In genomic region chr15:93770788-93771187, GRCh38 we compare ENCODE assay signal across 34 cellular contexts.
"Had no signal": no experiment of that assay in that cellular context is flagged by ENCODE, and none has a peak within 500 bp of the region (broad histone marks: within the 10 kb centered on the region; RNA-seq: fewer than 3 reads in every experiment).

No MANE protein-coding gene starts in this region.

- H3K4me1 Mint-ChIP-seq: activated B cell treated with CpG ODN at 0.5 μM for 24 hours; activated naive CD4-positive, alpha-beta T cell treated with anti-CD3 and anti-CD28 coated beads, Interleukin-2, amount 50 U/mL, for 24 hours; activated naive CD8-positive, alpha-beta T cell treated with anti-CD3 and anti-CD28 coated beads for 36 hours; activated naive CD8-positive, alpha-beta T cell treated with anti-CD3 and anti-CD28 coated beads, Interleukin-2, amount 50 U/mL, for 24 hours had no signal

- H3K36me3 Mint-ChIP-seq: activated naive CD8-positive, alpha-beta T cell treated with anti-CD3 and anti-CD28 coated beads for 36 hours had no signal

- H3K27ac ChIP-seq: adrenal gland, body of pancreas, cardiac muscle cell, colonic mucosa, gastroesophageal sphincter, heart right ventricle, hepatocyte, WERI-Rb-1 had no signal

- DNase-seq: activated B cell treated with CpG ODN at 0.5 μM for 24 hours; activated CD4-positive, alpha-beta T cell treated with anti-CD3 and anti-CD28 coated beads for 48 hours; activated CD4-positive, alpha-beta T cell treated with anti-CD3 and anti-CD28 coated beads, Interleukin-2, amount 50 U/mL, for 1 hour; activated CD4-positive, alpha-beta T cell treated with anti-CD3 and anti-CD28 coated beads, Interleukin-2, amount 50 U/mL, for 48 hours; activated CD8-positive, alpha-beta memory T cell treated with anti-CD3 and anti-CD28 coated beads for 24 hours; activated CD8-positive, alpha-beta T cell treated with anti-CD3 and anti-CD28 coated beads for 36 hours; activated effector memory CD4-positive, alpha-beta T cell treated with anti-CD3 and anti-CD28 coated beads, Interleukin-2, amount 50 U/mL, for 16 hours; activated naive CD4-positive, alpha-beta T cell treated with anti-CD3 and anti-CD28 coated beads for 36 hours; activated naive CD8-positive, alpha-beta T cell treated with anti-CD3 and anti-CD28 coated beads for 36 hours; activated naive CD8-positive, alpha-beta T cell treated with anti-CD3 and anti-CD28 coated beads, Interleukin-2, amount 50 U/mL, for 24 hours; activated T-cell treated with anti-CD3 and anti-CD28 coated beads, Interleukin-2, amount 50 U/mL, for 48 hours; adrenal gland; amygdala; aorta; body of pancreas; central memory CD4-positive, alpha-beta T cell; cerebellar nuclear complex; colonic mucosa; effector CD8-positive, alpha-beta T cell; foreskin melanocyte; heart right ventricle; T-helper 17 cell; T1000; WERI-Rb-1 had no signal

- H3K9me3 ChIP-seq: adrenal gland, body of pancreas, colonic mucosa, gastroesophageal sphincter had no signal

- H3K4me1 ChIP-seq: adrenal gland, body of pancreas, colonic mucosa, gastroesophageal sphincter, heart right ventricle had no signal

- H3K4me2 ChIP-seq: hepatocyte had no signal

- H3K27me3 Mint-ChIP-seq: activated B cell treated with CpG ODN at 0.5 μM for 24 hours; activated CD8-positive, alpha-beta T cell treated with anti-CD3 and anti-CD28 coated beads for 36 hours; activated naive CD8-positive, alpha-beta T cell treated with anti-CD3 and anti-CD28 coated beads for 36 hours; activated naive CD8-positive, alpha-beta T cell treated with anti-CD3 and anti-CD28 coated beads, Interleukin-2, amount 50 U/mL, for 24 hours had no signal

- H3K36me3 ChIP-seq: adrenal gland, cardiac muscle cell, colonic mucosa, gastroesophageal sphincter, heart right ventricle, WERI-Rb-1 had no signal

- H2AFZ ChIP-seq: hepatocyte had no signal

- H3K4me3 Mint-ChIP-seq: activated B cell treated with CpG ODN at 0.5 μM for 24 hours; activated CD8-positive, alpha-beta T cell treated with anti-CD3 and anti-CD28 coated beads for 36 hours; activated naive CD4-positive, alpha-beta T cell treated with anti-CD3 and anti-CD28 coated beads for 36 hours; activated naive CD4-positive, alpha-beta T cell treated with anti-CD3 and anti-CD28 coated beads, Interleukin-2, amount 50 U/mL, for 24 hours; activated naive CD8-positive, alpha-beta T cell treated with anti-CD3 and anti-CD28 coated beads for 36 hours; activated naive CD8-positive, alpha-beta T cell treated with anti-CD3 and anti-CD28 coated beads, Interleukin-2, amount 50 U/mL, for 24 hours; activated T-helper 1 cell treated with anti-CD3 and anti-CD28 coated beads, Interleukin-12 subunit alpha, Interleukin-12 subunit beta, Interleukin-2, Interleukin-4 antibody, amounts not matched to agents 30 ng/mL and 10 ng/mL and 1 ng/mL, durations not matched to agents 14 hours and 24 hours and 36 hours; T-helper 17 cell; T-helper 2 cell treated with Interferon-gamma antibody and Interleukin-4, amounts not matched to agents 5 μg/mL and 100 μg/mL, for 36 hours had no signal

- H3K27ac Mint-ChIP-seq: activated B cell treated with CpG ODN at 0.5 μM for 24 hours; activated CD8-positive, alpha-beta T cell treated with anti-CD3 and anti-CD28 coated beads for 36 hours; activated naive CD4-positive, alpha-beta T cell treated with anti-CD3 and anti-CD28 coated beads for 36 hours; activated naive CD4-positive, alpha-beta T cell treated with anti-CD3 and anti-CD28 coated beads, Interleukin-2, amount 50 U/mL, for 24 hours; activated naive CD8-positive, alpha-beta T cell treated with anti-CD3 and anti-CD28 coated beads for 36 hours; activated naive CD8-positive, alpha-beta T cell treated with anti-CD3 and anti-CD28 coated beads, Interleukin-2, amount 50 U/mL, for 24 hours; activated T-helper 1 cell treated with anti-CD3 and anti-CD28 coated beads, Interleukin-12 subunit alpha, Interleukin-12 subunit beta, Interleukin-2, Interleukin-4 antibody, amounts not matched to agents 30 ng/mL and 10 ng/mL and 1 ng/mL, durations not matched to agents 14 hours and 24 hours and 36 hours; activated T-helper 2 cell treated with anti-CD3 and anti-CD28 coated beads, Interferon-gamma antibody, Interleukin-2, Interleukin-4, amounts not matched to agents 10 μg/mL and 5 μg/mL and 100 μg/mL, durations not matched to agents 14 hours and 24 hours and 36 hours; T-helper 17 cell; T-helper 2 cell treated with Interferon-gamma antibody and Interleukin-4, amounts not matched to agents 5 μg/mL and 100 μg/mL, for 36 hours had no signal

- FAIRE-seq: endometrium, endothelial cell of umbilical vein had no signal

- ATAC-seq: activated CD4-positive, CD25-positive, alpha-beta regulatory T cell treated with anti-CD3 and anti-CD28 coated beads, Interleukin-2, amount 50 U/mL, for 24 hours; activated CD8-positive, alpha-beta T cell treated with anti-CD3 and anti-CD28 coated beads for 36 hours; activated naive CD8-positive, alpha-beta T cell treated with anti-CD3 and anti-CD28 coated beads, Interleukin-2, amount 50 U/mL, for 24 hours; body of pancreas; gastroesophageal sphincter; heart right ventricle; T-helper 17 cell had no signal

- H3K79me2 ChIP-seq: hepatocyte had no signal

- H3K27me3 ChIP-seq: adrenal gland, body of pancreas, cardiac muscle cell, colonic mucosa, gastroesophageal sphincter, hepatocyte had no signal

- H3K9me3 Mint-ChIP-seq: activated CD8-positive, alpha-beta T cell treated with anti-CD3 and anti-CD28 coated beads for 36 hours; activated T-helper 1 cell treated with anti-CD3 and anti-CD28 coated beads, Interleukin-12 subunit alpha, Interleukin-12 subunit beta, Interleukin-2, Interleukin-4 antibody, amounts not matched to agents 30 ng/mL and 10 ng/mL and 1 ng/mL, durations not matched to agents 14 hours and 24 hours and 36 hours; activated T-helper 2 cell treated with anti-CD3 and anti-CD28 coated beads, Interferon-gamma antibody, Interleukin-2, Interleukin-4, amounts not matched to agents 10 μg/mL and 5 μg/mL and 100 μg/mL, durations not matched to agents 14 hours and 24 hours and 36 hours; T-helper 2 cell treated with Interferon-gamma antibody and Interleukin-4, amounts not matched to agents 5 μg/mL and 100 μg/mL, for 36 hours had no signal

- H3K4me3 ChIP-seq: adrenal gland, body of pancreas, cardiac muscle cell, colonic mucosa, gastroesophageal sphincter, heart right ventricle, hepatocyte had no signal
